ENCODE assay signal across 8 cellular contexts in genomic region chr17:64975318-64976087, GRCh38. TPM values are rescaled to one million over a fixed set of nuclear protein-coding genes. Genes with fewer than 3 reads are reported as not detected.
A peak's percentile ranks its signal among the peaks of the same experiment; 100 is the strongest.
DNase-seq lines count a peak whose midpoint lies in the region; ATAC-seq, FAIRE-seq and TF ChIP-seq lines count a peak whose summit lies in the region.

No MANE protein-coding gene starts in this region.

- intact Hi-C loops in head of caudate nucleus (cut with DNase I) (loop anchor here (1.0 to 10.0 kb wide), 2 partner anchors 81 to 129 kb away; partner anchors contain the start of gene GNA13), pancreas (cut with DNase I) (no loop called here), thyroid gland (cut with DNase I) (loop anchor here (5.0 kb wide), 1 partner anchor 82 kb away; the partner anchor contains the start of gene GNA13)

- H3K27me3 Mint-ChIP-seq in activated naive CD8-positive, alpha-beta T cell treated with anti-CD3 and anti-CD28 coated beads for 36 hours: no peaks in the 10 kb centered on the region

- WGBS in pancreas, 2 donors: 0% methylated on average over 85 to 94 of the region's 94 CpGs
- WGBS in thyroid gland, 2 donors: 0 to 1% methylated on average over 10 to 31 of the region's 94 CpGs

- no peak for TF ChIP-seq CTCF in GM12875 (IDR thresholded peaks at IDR 0.05; ENCODE audit: borderline replicate concordance, insufficient read depth, low read depth, low read length)
- no peak for TF ChIP-seq CTCF in pancreas (IDR thresholded peaks at IDR 0.05)
- peak in 1 of 6 experiments; percentile 2 for TF ChIP-seq CTCF in thyroid gland (IDR thresholded peaks at IDR 0.05)

- DNase-seq in NCI-H1105 treated with DMSO at 0.1 percent for 48 hours (lab: John Stamatoyannopoulos, UW) (peak; percentile 88), SKM-1 (lab: John Stamatoyannopoulos, UW; ENCODE audit: unreplicated experiment) (peak; percentile 91), head of caudate nucleus (peak; percentile 84 to 98 (median 94)), pancreas (peak; percentile 92 to 99 (median 97)), thyroid gland (peak; percentile 95)
- peak; percentile 97 for DNase-seq in activated naive CD8-positive, alpha-beta T cell treated with anti-CD3 and anti-CD28 coated beads for 36 hours

- H3K9me3 Mint-ChIP-seq in activated naive CD8-positive, alpha-beta T cell treated with anti-CD3 and anti-CD28 coated beads for 36 hours: peaks cover 4% of the 10 kb centered on the region

- ATAC-seq in HG02759 (IDR thresholded peaks at IDR 0.05; ENCODE audit: unreplicated experiment) (peak; percentile 86), pancreas (peak; percentile 95 to 97 (median 96))

- peaks cover 41% of the 10 kb centered on the region for H3K4me1 Mint-ChIP-seq in activated naive CD8-positive, alpha-beta T cell treated with anti-CD3 and anti-CD28 coated beads for 36 hours

- H3K4me1 ChIP-seq in pancreas: peaks cover 0 to 11% (median 0%) of the 10 kb centered on the region in 3 donors
- peaks cover 12 to 18% of the 10 kb centered on the region in 2 donors for H3K4me1 ChIP-seq in thyroid gland

- TF ChIP-seq POLR2A in thyroid gland (IDR thresholded peaks at IDR 0.05): peak; percentile 74 to 96

- H3K27ac Mint-ChIP-seq in activated naive CD8-positive, alpha-beta T cell treated with anti-CD3 and anti-CD28 coated beads for 36 hours: peak overlapping the region; percentile 98

- H3K4me3 ChIP-seq in GM12875 (ENCODE audit: low read depth, low read length) (peak overlapping the region; percentile 58), pancreas (peak overlapping the region; percentile 55 to 86 (median 74)), thyroid gland (replicated peaks in 1 of 3) (peak overlapping the region; percentile 47 to 91 (median 76))

- no peak for FAIRE-seq in pancreas (lab: Jason Lieb, UNC)

- H3K36me3 ChIP-seq in pancreas: peaks cover 0 to 8% (median 0%) of the 10 kb centered on the region in 3 donors
- no peaks in the 10 kb centered on the region for H3K36me3 ChIP-seq in thyroid gland

- no peaks in the 10 kb centered on the region for H3K9me3 ChIP-seq in pancreas
- H3K9me3 ChIP-seq in thyroid gland: no peaks in the 10 kb centered on the region

- peak overlapping the region; percentile 91 for H3K4me3 Mint-ChIP-seq in activated naive CD8-positive, alpha-beta T cell treated with anti-CD3 and anti-CD28 coated beads for 36 hours

- peaks cover 16% of the 10 kb centered on the region for H3K36me3 Mint-ChIP-seq in activated naive CD8-positive, alpha-beta T cell treated with anti-CD3 and anti-CD28 coated beads for 36 hours

- no peaks in the 10 kb centered on the region for H3K27me3 ChIP-seq in pancreas
- no peaks in the 10 kb centered on the region for H3K27me3 ChIP-seq in thyroid gland

- H3K27ac ChIP-seq in pancreas: peak overlapping the region; percentile 87 to 99 (median 98)
- H3K27ac ChIP-seq in thyroid gland: peak overlapping the region; percentile 97 to 100 (median 99)

RNA-seq across cellular contexts. Expression of gene LRRC37A3, which starts 56.2 kb away (rescaled TPM):
- 1 to 10 TPM; 4.5 to 4.8 TPM for total RNA-seq in activated naive CD8-positive, alpha-beta T cell treated with anti-CD3 and anti-CD28 coated beads for 36 hours
- total RNA-seq in pancreas: 10 to 100 TPM in 1 of 6 donors, 1 to 10 TPM in 5; 2.9 to 10.4 (median 6.3) TPM
- 10 to 100 TPM in 1 of 2 donors, 1 to 10 TPM in 1; 6.8 to 12.1 TPM for polyA plus RNA-seq in pancreas
- total RNA-seq in thyroid gland: 10 to 100 TPM in 3 of 4 donors, 1 to 10 TPM in 1; 9.2 to 20.3 (median 12.8) TPM

Comparison
In these comparisons a context has a peak if more than half of its experiments do, and no peak if none do; other contexts are left out.
1. Peak in every context shown above with its lines: DNase-seq, ATAC-seq, H3K4me3 ChIP-seq and H3K27ac ChIP-seq.
2. intact Hi-C loops: an anchor here in head of caudate nucleus (1.0 to 10.0 kb wide) and thyroid gland (5.0 kb wide); none called in pancreas.